ENCODE assay signal across 15 cellular contexts in genomic region chr1:51282605-51283004, GRCh38. TPM values are rescaled to one million over a fixed set of nuclear protein-coding genes. Genes with fewer than 3 reads are reported as not detected.
DNase-seq lines count a peak whose midpoint lies in the region; TF ChIP-seq lines count a peak whose summit lies in the region.
"Had no signal": no experiment of that assay in that cellular context is flagged by ENCODE, and none has a peak within 500 bp of the region (broad histone marks: within the 10 kb centered on the region; RNA-seq: fewer than 3 reads in every experiment).

No MANE protein-coding gene starts in this region.

- peaks cover 11% of the 10 kb centered on the region for H3K4me1 Mint-ChIP-seq in activated CD4-positive, alpha-beta T cell treated with anti-CD3 and anti-CD28 coated beads, Interleukin-2, amount 10 ng/mL, durations not matched to agents 7 days and 5 days
- H3K4me1 Mint-ChIP-seq in progenitor cell of endocrine pancreas (ENCODE audit: low read depth): peaks cover 14% of the 10 kb centered on the region

- CTCF ChIA-PET in activated CD4-positive, alpha-beta T cell treated with anti-CD3 and anti-CD28 coated beads, Interleukin-2, amount 10 ng/mL, durations not matched to agents 7 days and 5 days (lab: Charles Lee): interaction anchor here (1.1 kb wide), 1 partner anchor 50 kb away, joined by 3 read pairs; no protein-coding TSS in a partner anchor
- CTCF ChIA-PET in HEK293 (lab: Yijun Ruan, JAX): no interaction called here

- H3K27ac Mint-ChIP-seq in activated CD4-positive, alpha-beta T cell treated with anti-CD3 and anti-CD28 coated beads, Interleukin-2, amount 10 ng/mL, durations not matched to agents 7 days and 5 days: no peak overlapping the region
- peak overlapping the region; percentile 67 for H3K27ac Mint-ChIP-seq in progenitor cell of endocrine pancreas
- H3K27ac Mint-ChIP-seq: CD8-positive, alpha-beta T cell had no signal

- H3K27me3 ChIP-seq in ascending aorta: no peaks in the 10 kb centered on the region
- H3K27me3 ChIP-seq: BLaER1 had no signal

- no peaks in the 10 kb centered on the region for H3K36me3 Mint-ChIP-seq in activated CD4-positive, alpha-beta T cell treated with anti-CD3 and anti-CD28 coated beads, Interleukin-2, amount 10 ng/mL, durations not matched to agents 7 days and 5 days (ENCODE audit: low read depth)
- H3K36me3 Mint-ChIP-seq in progenitor cell of endocrine pancreas (ENCODE audit: insufficient read depth): peaks cover 6% of the 10 kb centered on the region

- H3K9me3 Mint-ChIP-seq in activated CD4-positive, alpha-beta T cell treated with anti-CD3 and anti-CD28 coated beads, Interleukin-2, amount 10 ng/mL, durations not matched to agents 7 days and 5 days: no peaks in the 10 kb centered on the region
- no peaks in the 10 kb centered on the region for H3K9me3 Mint-ChIP-seq in progenitor cell of endocrine pancreas (ENCODE audit: low read depth)
- H3K9me3 Mint-ChIP-seq: CD8-positive, alpha-beta T cell had no signal

- peaks cover 11% of the 10 kb centered on the region for H3K4me1 ChIP-seq in HEK293 (ENCODE audit: control insufficient read depth, insufficient read depth, low read length)
- peaks cover 9 to 12% of the 10 kb centered on the region in 2 donors for H3K4me1 ChIP-seq in ascending aorta
- H3K4me1 ChIP-seq: BLaER1 had no signal

- H3K4me3 Mint-ChIP-seq in activated CD4-positive, alpha-beta T cell treated with anti-CD3 and anti-CD28 coated beads, Interleukin-2, amount 10 ng/mL, durations not matched to agents 7 days and 5 days: no peak overlapping the region
- H3K4me3 Mint-ChIP-seq in progenitor cell of endocrine pancreas (ENCODE audit: low read depth): no peak overlapping the region
- H3K4me3 Mint-ChIP-seq: CD8-positive, alpha-beta T cell had no signal

- TF ChIP-seq CTCF in HEK293 (tag by site-specific recombination; IDR thresholded peaks at IDR 0.05) (no peak), ascending aorta (IDR thresholded peaks at IDR 0.05) (no peak), progenitor cell of endocrine pancreas (IDR thresholded peaks at IDR 0.05; ENCODE audit: unreplicated experiment) (no peak)

- intact Hi-C loops in ascending aorta (cut with DNase I): loop anchor here (5.0 kb wide), 1 partner anchor 45 kb away; the partner anchor contains the start of gene RNF11

- no peak overlapping the region for H3K4me3 ChIP-seq in HEK293 (ENCODE audit: low read depth, low read length)
- H3K4me3 ChIP-seq in ascending aorta: peak overlapping the region in 1 of 2 donors; percentile 45
- H3K4me3 ChIP-seq: BLaER1 had no signal

- H3K27me3 Mint-ChIP-seq in activated CD4-positive, alpha-beta T cell treated with anti-CD3 and anti-CD28 coated beads, Interleukin-2, amount 10 ng/mL, durations not matched to agents 7 days and 5 days: no peaks in the 10 kb centered on the region
- no peaks in the 10 kb centered on the region for H3K27me3 Mint-ChIP-seq in progenitor cell of endocrine pancreas

- H3K27ac ChIP-seq in HEK293 (ENCODE audit: extremely low read depth, low read depth, low read length) (no peak overlapping the region), ascending aorta (peak overlapping the region; percentile 16 to 68)
- H3K27ac ChIP-seq: BLaER1 had no signal

- DNase-seq in activated CD4-positive, alpha-beta T cell treated with anti-CD3 and anti-CD28 coated beads for 48 hours: peak; percentile 28
- DNase-seq in activated CD4-positive, alpha-beta T cell treated with anti-CD3 and anti-CD28 coated beads, Interleukin-2, amount 10 ng/mL, durations not matched to agents 7 days and 5 days: no peak
- DNase-seq in ascending aorta (ENCODE audit: low spot score in 2 of 2) (no peak), progenitor cell of endocrine pancreas (ENCODE audit: low spot score, unreplicated experiment) (no peak), UCSD-AML1 (lab: John Stamatoyannopoulos, UW; ENCODE audit: unreplicated experiment) (no peak), NK-92 (lab: John Stamatoyannopoulos, UW; ENCODE audit: unreplicated experiment) (no peak), SKM-1 treated with dmso at 0.1 percent for 144 hours (lab: John Stamatoyannopoulos, UW; ENCODE audit: unreplicated experiment) (no peak)
- DNase-seq: Calu3; CD8-positive, alpha-beta T cell; KG1; NCI-H1694 treated with DMSO at 0.1 percent for 48 hours; NCI-H69 had no signal

- POLR2A ChIA-PET in activated CD4-positive, alpha-beta T cell treated with anti-CD3 and anti-CD28 coated beads, Interleukin-2, amount 10 ng/mL, durations not matched to agents 7 days and 5 days (lab: Charles Lee): no interaction called here
- POLR2A ChIA-PET in HEK293 (lab: Yijun Ruan, JAX): interaction anchor here (0.7 kb wide), 1 partner anchor 40 kb away, joined by 5 read pairs; no protein-coding TSS in a partner anchor

- H3K36me3 ChIP-seq in HEK293 (ENCODE audit: control insufficient read depth in 2 of 2, insufficient read depth in 1 of 2, low read length in 2 of 2) (peaks cover 0 to 17% of the 10 kb centered on the region in 2 experiments; a peak in 2 of 3 replicates), ascending aorta (no peaks in the 10 kb centered on the region)
- H3K36me3 ChIP-seq: BLaER1 had no signal

- H3K9me3 ChIP-seq in HEK293 (ENCODE audit: control insufficient read depth, insufficient read depth, low read depth, low read length): no peaks in the 10 kb centered on the region
- no peaks in the 10 kb centered on the region for H3K9me3 ChIP-seq in ascending aorta
- H3K9me3 ChIP-seq: BLaER1 had no signal

TF ChIP-seq in HEK293, 187 proteins besides CTCF, POLR2A, EP300 and RAD21:
- TF ChIP-seq ZNF221 (tag by site-specific recombination; IDR thresholded peaks at IDR 0.05; ENCODE audit: borderline replicate concordance) (no peak), WT1 (tag by site-specific recombination; IDR thresholded peaks at IDR 0.05) (no peak), ZNF362 (tag by site-specific recombination; IDR thresholded peaks at IDR 0.05) (peak; percentile 43; the same call in 1 of the 2 replicates), ZNF341 (tag by site-specific recombination; IDR thresholded peaks at IDR 0.05; ENCODE audit: low read depth) (no peak), SP7 (tag by site-specific recombination; IDR thresholded peaks at IDR 0.05) (no peak), SCRT2 (tag by site-specific recombination; IDR thresholded peaks at IDR 0.05) (no peak)
- TF ChIP-seq, protein P1, sequence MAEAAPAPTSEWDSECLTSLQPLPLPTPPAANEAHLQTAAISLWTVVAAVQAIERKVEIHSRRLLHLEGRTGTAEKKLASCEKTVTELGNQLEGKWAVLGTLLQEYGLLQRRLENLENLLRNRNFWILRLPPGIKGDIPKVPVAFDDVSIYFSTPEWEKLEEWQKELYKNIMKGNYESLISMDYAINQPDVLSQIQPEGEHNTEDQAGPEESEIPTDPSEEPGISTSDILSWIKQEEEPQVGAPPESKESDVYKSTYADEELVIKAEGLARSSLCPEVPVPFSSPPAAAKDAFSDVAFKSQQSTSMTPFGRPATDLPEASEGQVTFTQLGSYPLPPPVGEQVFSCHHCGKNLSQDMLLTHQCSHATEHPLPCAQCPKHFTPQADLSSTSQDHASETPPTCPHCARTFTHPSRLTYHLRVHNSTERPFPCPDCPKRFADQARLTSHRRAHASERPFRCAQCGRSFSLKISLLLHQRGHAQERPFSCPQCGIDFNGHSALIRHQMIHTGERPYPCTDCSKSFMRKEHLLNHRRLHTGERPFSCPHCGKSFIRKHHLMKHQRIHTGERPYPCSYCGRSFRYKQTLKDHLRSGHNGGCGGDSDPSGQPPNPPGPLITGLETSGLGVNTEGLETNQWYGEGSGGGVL (tag by site-specific recombination; IDR thresholded peaks at IDR 0.05): no peak

RNA-seq across cellular contexts. Expression of gene RNF11, which starts 46.5 kb away (rescaled TPM):
- 10 to 100 TPM; 23.4 to 25.9 TPM for total RNA-seq in activated CD4-positive, alpha-beta T cell treated with anti-CD3 and anti-CD28 coated beads, Interleukin-2, amount 10 ng/mL, durations not matched to agents 7 days and 5 days
- 56.9 TPM for total RNA-seq in ascending aorta
- 67.5 and 74.5 TPM in 2 replicates for total RNA-seq in progenitor cell of endocrine pancreas

RNA-seq across cellular contexts. Expression of gene TTC39A, which starts 47.8 kb away (rescaled TPM):
- total RNA-seq in activated CD4-positive, alpha-beta T cell treated with anti-CD3 and anti-CD28 coated beads, Interleukin-2, amount 10 ng/mL, durations not matched to agents 7 days and 5 days: not detected
- total RNA-seq in ascending aorta: not detected
- 22.4 and 26.0 TPM in 2 replicates for total RNA-seq in progenitor cell of endocrine pancreas
- total RNA-seq: CD8-positive, alpha-beta T cell; OCI-LY7 had no signal

Comparison
In these comparisons a context has a peak if more than half of its experiments do, and no peak if none do; other contexts are left out.
1. RNA of gene TTC39A, which starts 47.8 kb away (total RNA-seq): 22.4 to 26.0 TPM in progenitor cell of endocrine pancreas; not detected in ascending aorta (single experiment) and not detected in activated CD4-positive, alpha-beta T cell treated with anti-CD3 and anti-CD28 coated beads, Interleukin-2, amount 10 ng/mL, durations not matched to agents 7 days and 5 days; every median in the first group is over 10 times any median in the second.